In the genomic region with DNA sequence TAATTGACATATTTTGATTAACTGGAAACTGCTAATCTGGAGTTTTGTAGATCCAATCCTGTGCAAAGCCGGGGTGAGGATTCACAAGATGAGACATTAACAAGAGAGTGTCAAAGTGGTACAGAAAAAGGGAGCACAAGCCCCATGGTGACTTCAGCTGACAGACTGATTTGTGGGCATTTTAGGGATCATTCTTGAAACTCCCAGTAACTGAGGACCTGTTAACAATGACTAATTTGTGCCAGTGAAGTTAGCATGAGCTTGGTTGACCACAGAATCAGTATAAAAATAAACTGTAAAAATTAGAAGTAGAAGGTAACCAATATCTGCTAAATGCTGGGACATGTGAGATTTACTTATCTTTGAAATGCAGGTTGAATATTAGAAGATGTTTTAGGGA, we compare ENCODE assay signal across 34 cellular contexts.
"Had no signal": no experiment of that assay in that cellular context is flagged by ENCODE, and none has a peak within 500 bp of the region (broad histone marks: within the 10 kb centered on the region; RNA-seq: fewer than 3 reads in every experiment).

No MANE protein-coding gene starts in this region.

- H3K9ac ChIP-seq: parathyroid adenoma had no signal

- H3K4me3 Mint-ChIP-seq: dendritic cell treated with granulocyte-macrophage colony-stimulating factor and Interleukin-4, amounts not matched to agents 40 ng/mL and 50 ng/mL, for 4 days; endodermal cell; mesothelial cell of epicardium; naive B cell; natural killer cell treated with Interleukin-12 subunit alpha and Interleukin-12 subunit beta and Interleukin-15 and Interleukin-18, amount 100 ng/mL, for 72 hours; neural crest cell; stimulated activated effector memory CD8-positive, alpha-beta T cell treated with anti-CD3 and anti-CD28 coated beads, Interleukin-12 subunit alpha, Interleukin-12 subunit beta, amount 100 ng/mL, for 72 hours had no signal

- H3K4me1 Mint-ChIP-seq: naive B cell; stimulated activated effector memory CD8-positive, alpha-beta T cell treated with anti-CD3 and anti-CD28 coated beads, Interleukin-12 subunit alpha, Interleukin-12 subunit beta, amount 100 ng/mL, for 72 hours had no signal

- H3K27ac Mint-ChIP-seq: dendritic cell treated with granulocyte-macrophage colony-stimulating factor and Interleukin-4, amounts not matched to agents 40 ng/mL and 50 ng/mL, for 4 days; endodermal cell; mesothelial cell of epicardium; naive B cell; natural killer cell treated with Interleukin-12 subunit alpha and Interleukin-12 subunit beta and Interleukin-15 and Interleukin-18, amount 100 ng/mL, for 72 hours; progenitor cell of endocrine pancreas; stimulated activated effector memory CD8-positive, alpha-beta T cell treated with anti-CD3 and anti-CD28 coated beads, Interleukin-12 subunit alpha, Interleukin-12 subunit beta, amount 100 ng/mL, for 72 hours had no signal

- H3K4me3 ChIP-seq: colonic mucosa, esophagus muscularis mucosa, gastroesophageal sphincter, heart left ventricle, hepatocyte, left lung, mucosa of descending colon, right atrium auricular region, sigmoid colon, stomach, testis, tibial nerve, upper lobe of right lung, uterus had no signal

- H3K9me3 Mint-ChIP-seq: dendritic cell treated with granulocyte-macrophage colony-stimulating factor and Interleukin-4, amounts not matched to agents 40 ng/mL and 50 ng/mL, for 4 days; endodermal cell; mesothelial cell of epicardium; neural crest cell had no signal

- H3K27me3 ChIP-seq: colonic mucosa, esophagus muscularis mucosa, foreskin keratinocyte, gastroesophageal sphincter, heart left ventricle, hepatocyte, left lung, neutrophil, right atrium auricular region, sigmoid colon, stomach, testis, tibial nerve, upper lobe of right lung, uterus had no signal

- H3K4me1 ChIP-seq: colonic mucosa, esophagus muscularis mucosa, gastroesophageal sphincter, heart left ventricle, left lung, parathyroid adenoma, right atrium auricular region, stomach, testis, tibial nerve, upper lobe of right lung, uterus had no signal

- H2AFZ ChIP-seq: hepatocyte, parathyroid adenoma had no signal

- H3K4me2 ChIP-seq: hepatocyte had no signal

- FAIRE-seq: endothelial cell of umbilical vein, islet of Langerhans had no signal

- ATAC-seq: foreskin keratinocyte; gastroesophageal sphincter; heart left ventricle; left cardiac atrium; left lung; mucosa of descending colon; natural killer cell treated with Interleukin-12 subunit alpha and Interleukin-12 subunit beta and Interleukin-15 and Interleukin-18, amount 100 ng/mL, for 72 hours; stimulated activated effector memory CD8-positive, alpha-beta T cell treated with anti-CD3 and anti-CD28 coated beads, Interleukin-12 subunit alpha, Interleukin-12 subunit beta, amount 100 ng/mL, for 72 hours; upper lobe of right lung had no signal

- H3K36me3 Mint-ChIP-seq: mesothelial cell of epicardium; naive B cell; natural killer cell treated with Interleukin-12 subunit alpha and Interleukin-12 subunit beta and Interleukin-15 and Interleukin-18, amount 100 ng/mL, for 72 hours; stimulated activated effector memory CD8-positive, alpha-beta T cell treated with anti-CD3 and anti-CD28 coated beads, Interleukin-12 subunit alpha, Interleukin-12 subunit beta, amount 100 ng/mL, for 72 hours had no signal

- DNase-seq: colonic mucosa; effector CD8-positive, alpha-beta T cell; endodermal cell; heart left ventricle; left cardiac atrium; left lung; mesenchymal stem cell; mucosa of descending colon; naive B cell; sigmoid colon; stimulated activated CD4-positive, alpha-beta T cell treated with anti-CD3 and anti-CD28 coated beads, Interleukin-2, amount 100 ng/mL, for 24 hours; stimulated activated CD4-positive, alpha-beta T cell treated with anti-CD3 and anti-CD28 coated beads, Interleukin-4, amount 100 ng/mL, for 24 hours; stimulated activated naive CD4-positive, alpha-beta T cell treated with Interleukin-2 at 50 U/mL for 16 hours; stomach; substantia nigra; testis; upper lobe of right lung; uterus had no signal

- H3K36me3 ChIP-seq: colonic mucosa, esophagus muscularis mucosa, gastroesophageal sphincter, heart left ventricle, left lung, neutrophil, right atrium auricular region, sigmoid colon, stomach, tibial nerve, upper lobe of right lung, uterus had no signal

- H3K27me3 Mint-ChIP-seq: dendritic cell treated with granulocyte-macrophage colony-stimulating factor and Interleukin-4, amounts not matched to agents 40 ng/mL and 50 ng/mL, for 4 days; naive B cell; natural killer cell treated with Interleukin-12 subunit alpha and Interleukin-12 subunit beta and Interleukin-15 and Interleukin-18, amount 100 ng/mL, for 72 hours; progenitor cell of endocrine pancreas had no signal

- H3K9me3 ChIP-seq: colonic mucosa, esophagus muscularis mucosa, gastroesophageal sphincter, heart left ventricle, left lung, mucosa of descending colon, neutrophil, right atrium auricular region, sigmoid colon, stomach, testis, tibial nerve, upper lobe of right lung, uterus had no signal

- H3K27ac ChIP-seq: colonic mucosa, esophagus muscularis mucosa, foreskin keratinocyte, gastroesophageal sphincter, heart left ventricle, hepatocyte, left lung, neutrophil, parathyroid adenoma, right atrium auricular region, sigmoid colon, stomach, testis, tibial nerve, upper lobe of right lung, uterus had no signal

- H3K79me2 ChIP-seq: hepatocyte, parathyroid adenoma had no signal
